In the genomic region with DNA sequence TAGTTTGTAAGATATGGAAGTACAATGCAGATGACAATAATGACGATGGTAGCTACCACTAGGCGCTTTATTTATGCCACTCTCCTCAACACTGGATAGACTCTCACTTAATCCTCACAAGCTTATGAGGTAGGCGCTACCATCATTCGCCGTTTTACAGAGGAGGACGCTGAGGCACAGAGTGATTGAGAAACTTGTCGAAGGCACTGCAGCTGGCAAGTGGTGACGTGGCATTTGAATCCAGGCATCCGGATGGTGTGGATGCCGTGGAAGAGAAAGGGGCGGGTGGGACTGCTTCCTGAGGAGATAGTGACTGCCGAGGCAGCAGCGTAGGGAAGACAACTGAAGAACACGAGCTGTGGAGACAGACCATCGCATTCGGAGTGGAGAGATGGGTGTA, we compare ENCODE assay signal across 12 cellular contexts. TPM values are rescaled to one million over a fixed set of nuclear protein-coding genes. Genes with fewer than 3 reads are reported as not detected.
DNase-seq lines count a peak whose midpoint lies in the region; ATAC-seq and TF ChIP-seq lines count a peak whose summit lies in the region.
"Had no signal": no experiment of that assay in that cellular context is flagged by ENCODE, and none has a peak within 500 bp of the region (broad histone marks: within the 10 kb centered on the region; RNA-seq: fewer than 3 reads in every experiment).

No MANE protein-coding gene starts in this region.

- CTCF ChIA-PET in A673 (lab: Charles Lee), result no interaction called here
- CTCF ChIA-PET in Calu3 (lab: Charles Lee), result interaction anchor here (0.7 to 3.8 kb wide), 5 partner anchors 10 to 100 kb away, joined by 3 to 15 read pairs (median 6); a partner anchor contains a TSS
- CTCF ChIA-PET in activated CD4-positive, alpha-beta memory T cell treated with anti-CD3 and anti-CD28 coated beads, Interleukin-2, amount 10 ng/mL, durations not matched to agents 7 days and 5 days (lab: Charles Lee), result interaction anchor here (1.3 to 3.1 kb wide), 2 partner anchors 8 to 11 kb away, joined by 3 to 16 read pairs; a partner anchor contains a TSS

- H3K9ac ChIP-seq in MM.1S (ENCODE audit: low read length), result no peak overlapping the region

- H3K36me3 ChIP-seq in A673 (ENCODE audit: insufficient read depth, low read length, poor library complexity, severe bottlenecking), result peaks cover 44% of the 10 kb centered on the region
- peaks cover 28% of the 10 kb centered on the region for H3K36me3 ChIP-seq in MM.1S (replicated peaks; ENCODE audit: insufficient read depth, low read length)

- peak overlapping the region; percentile 97 for H3K27ac Mint-ChIP-seq in Calu3 (ENCODE audit: unreplicated experiment)
- peak overlapping the region; percentile 44 for H3K27ac Mint-ChIP-seq in activated CD4-positive, alpha-beta memory T cell treated with anti-CD3 and anti-CD28 coated beads, Interleukin-2, amount 10 ng/mL, durations not matched to agents 7 days and 5 days
- no peak overlapping the region for H3K27ac Mint-ChIP-seq in memory B cell

- BruUV-seq in A673 (replicated peaks; lab: Mats Ljungman, UMichigan) (no TSS peak), Calu3 (replicated peaks; lab: Mats Ljungman, UMichigan) (no TSS peak)

- peak overlapping the region; percentile 9 for H3K27ac ChIP-seq in A673 (ENCODE audit: low read depth, low read length, poor library complexity, severe bottlenecking)
- no peak overlapping the region for H3K27ac ChIP-seq in MM.1S (ENCODE audit: low read length)

- no peak overlapping the region for H2AFZ ChIP-seq in MM.1S (ENCODE audit: low read length)

- H3K4me3 Mint-ChIP-seq in Calu3 (ENCODE audit: low read depth, unreplicated experiment) (peak overlapping the region; percentile 75), memory B cell (peak overlapping the region; percentile 74)
- H3K4me3 Mint-ChIP-seq in activated CD4-positive, alpha-beta memory T cell treated with anti-CD3 and anti-CD28 coated beads, Interleukin-2, amount 10 ng/mL, durations not matched to agents 7 days and 5 days, result peak overlapping the region; percentile 68

- H3K27me3 ChIP-seq in A673 (replicated peaks; ENCODE audit: insufficient read depth, low read depth, low read length, poor library complexity) (no peaks in the 10 kb centered on the region), MM.1S (replicated peaks; ENCODE audit: insufficient read depth, low read length) (no peaks in the 10 kb centered on the region)

- H3K9me3 ChIP-seq in A673 (ENCODE audit: low read depth, low read length, poor library complexity, severe bottlenecking) (no peaks in the 10 kb centered on the region), MM.1S (replicated peaks; ENCODE audit: insufficient read depth, low read length) (no peaks in the 10 kb centered on the region)

- peaks cover 29% of the 10 kb centered on the region for H3K4me1 ChIP-seq in A673 (ENCODE audit: insufficient read depth, low read length, poor library complexity, severe bottlenecking)
- peaks cover 24% of the 10 kb centered on the region for H3K4me1 ChIP-seq in MM.1S (ENCODE audit: low read length)

- peaks cover 33% of the 10 kb centered on the region for H3F3A ChIP-seq in MM.1S (ENCODE audit: insufficient read depth, low read length)

- intact Hi-C loops in A673 (cut with micrococcal nuclease; ENCODE audit: unreplicated experiment) (no loop called here), Calu3 (cut with micrococcal nuclease; ENCODE audit: unreplicated experiment) (no loop called here)

- H3K4me1 Mint-ChIP-seq in Calu3 (ENCODE audit: low read depth, unreplicated experiment) (peaks cover 29% of the 10 kb centered on the region), memory B cell (peaks cover 17% of the 10 kb centered on the region)
- H3K4me1 Mint-ChIP-seq in activated CD4-positive, alpha-beta memory T cell treated with anti-CD3 and anti-CD28 coated beads, Interleukin-2, amount 10 ng/mL, durations not matched to agents 7 days and 5 days, result peaks cover 40% of the 10 kb centered on the region

- DNase-seq in A673 (ENCODE audit: low spot score) (no peak), Calu3 (no peak), memory B cell (ENCODE audit: low spot score in 2 of 2) (no peak), NCI-H345 (lab: John Stamatoyannopoulos, UW) (no peak), MM.1S (no peak), omental fat pad (ENCODE audit: low spot score) (no peak)
- DNase-seq in activated CD4-positive, alpha-beta memory T cell treated with anti-CD3 and anti-CD28 coated beads, Interleukin-2, amount 10 ng/mL, durations not matched to agents 7 days and 5 days, result no peak
- no peak for DNase-seq in activated CD4-positive, CD25-positive, alpha-beta regulatory T cell treated with anti-CD3 and anti-CD28 coated beads, Interleukin-2, amount 50 U/mL, for 72 hours
- DNase-seq: cerebellar nuclear complex, NCI-H1694 had no signal

- no peaks in the 10 kb centered on the region for H3K9me3 Mint-ChIP-seq in Calu3 (ENCODE audit: low read depth, unreplicated experiment)
- no peaks in the 10 kb centered on the region for H3K9me3 Mint-ChIP-seq in activated CD4-positive, alpha-beta memory T cell treated with anti-CD3 and anti-CD28 coated beads, Interleukin-2, amount 10 ng/mL, durations not matched to agents 7 days and 5 days
- no peaks in the 10 kb centered on the region for H3K9me3 Mint-ChIP-seq in memory B cell

- peaks cover 76% of the 10 kb centered on the region for H3K36me3 Mint-ChIP-seq in Calu3 (ENCODE audit: insufficient read depth, unreplicated experiment)
- peaks cover 46% of the 10 kb centered on the region for H3K36me3 Mint-ChIP-seq in activated CD4-positive, alpha-beta memory T cell treated with anti-CD3 and anti-CD28 coated beads, Interleukin-2, amount 10 ng/mL, durations not matched to agents 7 days and 5 days (ENCODE audit: low read depth)
- H3K36me3 Mint-ChIP-seq in memory B cell, result peaks cover 11% of the 10 kb centered on the region

- H4K20me1 ChIP-seq in MM.1S (ENCODE audit: insufficient read depth, low read length), result peaks cover 32% of the 10 kb centered on the region

- ATAC-seq in memory B cell (ENCODE audit: low read depth) (no peak), omental fat pad (ENCODE audit: low FRiP score) (no peak)

- no peaks in the 10 kb centered on the region for H3K27me3 Mint-ChIP-seq in Calu3 (ENCODE audit: unreplicated experiment)
- no peaks in the 10 kb centered on the region for H3K27me3 Mint-ChIP-seq in activated CD4-positive, alpha-beta memory T cell treated with anti-CD3 and anti-CD28 coated beads, Interleukin-2, amount 10 ng/mL, durations not matched to agents 7 days and 5 days
- H3K27me3 Mint-ChIP-seq in memory B cell, result no peaks in the 10 kb centered on the region

- POLR2A ChIA-PET in A673 (lab: Charles Lee; ENCODE audit: low non-redundant PET), result interaction anchor here (1.2 kb wide), 1 partner anchor 10 kb away, joined by 6 read pairs; a partner anchor contains a TSS
- POLR2A ChIA-PET in activated CD4-positive, alpha-beta memory T cell treated with anti-CD3 and anti-CD28 coated beads, Interleukin-2, amount 10 ng/mL, durations not matched to agents 7 days and 5 days (lab: Charles Lee), result interaction anchor here (1.2 to 5.9 kb wide), 6 partner anchors 10 to 84 kb away, joined by 3 to 169 read pairs (median 18); a partner anchor contains a TSS

- H3K4me2 ChIP-seq in MM.1S (ENCODE audit: low read depth, low read length), result no peak overlapping the region

- H3K4me3 ChIP-seq in A673 (ENCODE audit: low read depth, low read length, poor library complexity, severe bottlenecking), result no peak overlapping the region
- no peak overlapping the region for H3K4me3 ChIP-seq in MM.1S (ENCODE audit: low read length)

- peaks cover 38% of the 10 kb centered on the region for H3K79me2 ChIP-seq in MM.1S (ENCODE audit: low read length)

- no peak for TF ChIP-seq CTCF in A673 (conservative IDR thresholded peaks at IDR 0.05; ENCODE audit: low read depth, low read length)
- TF ChIP-seq CTCF in Calu3 (IDR thresholded peaks at IDR 0.05; ENCODE audit: unreplicated experiment), result no peak
- TF ChIP-seq CTCF in MM.1S (IDR thresholded peaks at IDR 0.05; ENCODE audit: low read length), result no peak
- no peak for TF ChIP-seq CTCF in omental fat pad (IDR thresholded peaks at IDR 0.05)

- H3K9me2 ChIP-seq in MM.1S (replicated peaks; ENCODE audit: insufficient read depth, low read length), result no peaks in the 10 kb centered on the region

RNA-seq across cellular contexts. Expression of a gene that starts 1.3 kb away (rescaled TPM):
- total RNA-seq in A673 (2021), result 944 and 951 TPM in 2 replicates
- total RNA-seq in Calu3 (2022), result 825 and 841 TPM in 2 replicates
- total RNA-seq in activated CD4-positive, alpha-beta memory T cell treated with anti-CD3 and anti-CD28 coated beads, Interleukin-2, amount 10 ng/mL, durations not matched to agents 7 days and 5 days, result 1,000 to 10,000 TPM; 1,045 to 1,051 TPM
- total RNA-seq in omental fat pad, result 1,000 to 10,000 TPM; 1,567 to 2,105 (median 1,838) TPM

RNA-seq across cellular contexts. Expression of a gene that starts 8.3 kb away (rescaled TPM):
- total RNA-seq in A673 (2021) (56.9 and 64.7 TPM in 2 replicates), Calu3 (2022) (52.2 and 53.0 TPM in 2 replicates), omental fat pad (10 to 100 TPM; 36.1 to 49.3 (median 40.3) TPM)
- 10 to 100 TPM; 10.9 to 13.6 TPM for total RNA-seq in activated CD4-positive, alpha-beta memory T cell treated with anti-CD3 and anti-CD28 coated beads, Interleukin-2, amount 10 ng/mL, durations not matched to agents 7 days and 5 days

RNA-seq across cellular contexts. Expression of a gene that starts 10.0 kb away (rescaled TPM):
- total RNA-seq in A673 (2021), result 107 and 109 TPM in 2 replicates
- 287 and 323 TPM in 2 replicates for total RNA-seq in Calu3 (2022)
- total RNA-seq in activated CD4-positive, alpha-beta memory T cell treated with anti-CD3 and anti-CD28 coated beads, Interleukin-2, amount 10 ng/mL, durations not matched to agents 7 days and 5 days, result 10 to 100 TPM; 90.8 to 93.4 TPM
- 10 to 100 TPM; 21.0 to 72.4 (median 32.7) TPM for total RNA-seq in omental fat pad

RNA-seq across cellular contexts. Expression of a gene that starts 23.4 kb away (rescaled TPM):
- total RNA-seq in A673 (2021), result not detected in 2 replicates
- total RNA-seq in Calu3 (2022), result not detected in 2 replicates
- 1 to 10 TPM; 5.3 to 5.8 TPM for total RNA-seq in activated CD4-positive, alpha-beta memory T cell treated with anti-CD3 and anti-CD28 coated beads, Interleukin-2, amount 10 ng/mL, durations not matched to agents 7 days and 5 days
- 100 to 1,000 TPM in 1 of 4 donors, 10 to 100 TPM in 3; 11.7 to 135 (median 71.5) TPM for total RNA-seq in omental fat pad
- total RNA-seq: myocyte, smooth muscle cell had no signal

RNA-seq across cellular contexts. Expression of a gene that starts 26.4 kb away (rescaled TPM):
- total RNA-seq in A673 (2021) (0.58 and 0.96 TPM in 2 replicates), Calu3 (2022) (157 and 166 TPM in 2 replicates), omental fat pad (1 to 10 TPM in 3 of 4 donors, not detected in 1; 1.2 to 4.1 (median 1.6) TPM)
- 1 to 10 TPM; 2.8 to 3.2 TPM for total RNA-seq in activated CD4-positive, alpha-beta memory T cell treated with anti-CD3 and anti-CD28 coated beads, Interleukin-2, amount 10 ng/mL, durations not matched to agents 7 days and 5 days
